Comparison of ENCODE assay signal across 8 cellular contexts in genomic region chr19:47110521-47111080, GRCh38. TPM values are rescaled to one million over a fixed set of nuclear protein-coding genes. Genes with fewer than 3 reads are reported as not detected.
DNase-seq lines count a peak whose midpoint lies in the region; ATAC-seq and TF ChIP-seq lines count a peak whose summit lies in the region.

No MANE protein-coding gene starts in this region.

- H3K4me3 Mint-ChIP-seq in effector memory CD8-positive, alpha-beta T cell, result peak overlapping the region; percentile 91
- H3K4me3 Mint-ChIP-seq in neural progenitor cell, result peak overlapping the region; percentile 97

- peak overlapping the region; percentile 88 for H3K4me2 ChIP-seq in neural progenitor cell

- no peak for TF ChIP-seq CTCF in 22Rv1 (IDR thresholded peaks at IDR 0.05)
- TF ChIP-seq CTCF in HFF-Myc (IDR thresholded peaks at IDR 0.05; ENCODE audit: low read depth, low read length, missing control alignments), result no peak
- TF ChIP-seq CTCF in neural progenitor cell (IDR thresholded peaks at IDR 0.05), result no peak

- ATAC-seq in effector memory CD8-positive, alpha-beta T cell (replicated peaks), result no peak
- ATAC-seq in GM21717 (IDR thresholded peaks at IDR 0.05; ENCODE audit: unreplicated experiment) (no peak), HG02884 (IDR thresholded peaks at IDR 0.05; ENCODE audit: unreplicated experiment) (no peak)

- peaks cover 27% of the 10 kb centered on the region for H3K4me1 ChIP-seq in neural progenitor cell

- peak overlapping the region; percentile 97 for H3K4me3 ChIP-seq in HFF-Myc (replicated peaks; ENCODE audit: low read depth, low read length)
- H3K4me3 ChIP-seq in neural progenitor cell, result peak overlapping the region; percentile 97

- H3K27ac Mint-ChIP-seq in effector memory CD8-positive, alpha-beta T cell, result peak overlapping the region; percentile 99
- peak overlapping the region; percentile 99 for H3K27ac Mint-ChIP-seq in neural progenitor cell

- H3K9ac ChIP-seq in neural progenitor cell, result peak overlapping the region; percentile 99

- peak overlapping the region; percentile 100 for H3K27ac ChIP-seq in 22Rv1
- H3K27ac ChIP-seq in neural progenitor cell, result peak overlapping the region; percentile 99

- no peaks in the 10 kb centered on the region for H3K9me3 Mint-ChIP-seq in effector memory CD8-positive, alpha-beta T cell
- no peaks in the 10 kb centered on the region for H3K9me3 Mint-ChIP-seq in neural progenitor cell

- no peak overlapping the region for H2AFZ ChIP-seq in neural progenitor cell (replicated peaks)

- H3K36me3 Mint-ChIP-seq in effector memory CD8-positive, alpha-beta T cell (ENCODE audit: insufficient read depth), result peaks cover 48% of the 10 kb centered on the region
- peaks cover 13% of the 10 kb centered on the region for H3K36me3 Mint-ChIP-seq in neural progenitor cell

- H4K20me1 ChIP-seq in neural progenitor cell (ENCODE audit: low read depth), result peaks cover 12% of the 10 kb centered on the region

- H3K27me3 Mint-ChIP-seq in effector memory CD8-positive, alpha-beta T cell, result no peaks in the 10 kb centered on the region
- H3K27me3 Mint-ChIP-seq in neural progenitor cell (ENCODE audit: insufficient read depth, low read depth), result peaks cover 2% of the 10 kb centered on the region

- DNase-seq in HFF-Myc (ENCODE audit: extremely low read depth, low read depth), result no peak
- DNase-seq in activated CD4-positive, alpha-beta T cell treated with anti-CD3 and anti-CD28 coated beads, Interleukin-2, amount 50 U/mL, for 4 hours, result peak; percentile 52 to 58
- no peak for DNase-seq in effector memory CD8-positive, alpha-beta T cell
- peak; percentile 38 for DNase-seq in neural progenitor cell (ENCODE audit: low spot score)
- no peak for DNase-seq in SK-N-DZ (ENCODE audit: low spot score)

- H3F3A ChIP-seq in neural progenitor cell (ENCODE audit: low read depth), result peaks cover 35% of the 10 kb centered on the region

- H3K9me3 ChIP-seq in neural progenitor cell (ENCODE audit: low read depth), result no peaks in the 10 kb centered on the region

- peaks cover 67% of the 10 kb centered on the region for H3K79me2 ChIP-seq in neural progenitor cell (ENCODE audit: low read depth)

- no peaks in the 10 kb centered on the region for H3K27me3 ChIP-seq in neural progenitor cell

- no peaks in the 10 kb centered on the region for H3K36me3 ChIP-seq in neural progenitor cell

- peaks cover 47 to 52% of the 10 kb centered on the region in 2 donors for H3K4me1 Mint-ChIP-seq in effector memory CD8-positive, alpha-beta T cell (ENCODE audit: low read depth in 2 of 2)
- H3K4me1 Mint-ChIP-seq in neural progenitor cell, result peaks cover 60% of the 10 kb centered on the region

RNA-seq across cellular contexts. Expression of gene ZC3H4, which starts 3.0 kb away (rescaled TPM):
- 19.1 and 29.1 TPM in 2 replicates for total RNA-seq in neural progenitor cell (ENCODE audit: low replicate concordance)
- 6.1 and 9.0 TPM in 2 replicates for polyA plus RNA-seq in SK-N-DZ (2014; cell fraction: cytosol; rRNA removed)
- polyA plus RNA-seq in SK-N-DZ (2014; cell fraction: nucleus; rRNA removed), result 6.8 and 11.8 TPM in 2 replicates

RNA-seq across cellular contexts. Expression of gene SAE1, which starts 20.0 kb away (rescaled TPM):
- 258 and 305 TPM in 2 replicates for total RNA-seq in neural progenitor cell (ENCODE audit: low replicate concordance)
- 168 and 204 TPM in 2 replicates for polyA plus RNA-seq in SK-N-DZ (2014; cell fraction: cytosol; rRNA removed)
- polyA plus RNA-seq in SK-N-DZ (2014; cell fraction: nucleus; rRNA removed), result 60.9 and 65.5 TPM in 2 replicates

Comparison
In these comparisons a context has a peak if more than half of its experiments do, and no peak if none do; other contexts are left out.
1. DNase-seq: peak in activated CD4-positive, alpha-beta T cell treated with anti-CD3 and anti-CD28 coated beads, Interleukin-2, amount 50 U/mL, for 4 hours (2 of 2) and neural progenitor cell (single experiment); none in HFF-Myc (single experiment), effector memory CD8-positive, alpha-beta T cell (0 of 3) and SK-N-DZ (single experiment).